Comparison of ENCODE assay signal across 7 cellular contexts in genomic region chr1:119647734-119648619, GRCh38. TPM values are rescaled to one million over a fixed set of nuclear protein-coding genes. Genes with fewer than 3 reads are reported as not detected.
A peak's percentile ranks its signal among the peaks of the same experiment; 100 is the strongest.
DNase-seq lines count a peak whose midpoint lies in the region; TF ChIP-seq lines count a peak whose summit lies in the region.

ZNF697 (minus strand) TSS chr1:119648266; CDS start chr1:119626100, 22,166 bp downstream.

- DNase-seq in HAP-1 (ENCODE audit: low spot score in 2 of 2) (peak; percentile 93 to 98), MG63 (peak; percentile 99), SIG-M5 treated with dmso at 0.1 percent for 504 hours (lab: John Stamatoyannopoulos, UW; ENCODE audit: unreplicated experiment) (peak; percentile 83), brain pericyte (ENCODE audit: low read depth, low spot score) (peak; percentile 80), retinal pigment epithelial cell (ENCODE audit: low read depth) (peak; percentile 88)

- TF ChIP-seq CTCF in GM12873 (IDR thresholded peaks at IDR 0.05; ENCODE audit: insufficient read depth, low read depth, low read length, missing control alignments) (peak; percentile 27), retinal pigment epithelial cell (conservative IDR thresholded peaks at IDR 0.05; ENCODE audit: low read depth, low read length) (peak; percentile 37)

- H3K4me1 ChIP-seq in HAP-1: peaks cover 32% of the 10 kb centered on the region

- H3K9me3 ChIP-seq in HAP-1 (no peaks in the 10 kb centered on the region), MG63 (no peaks in the 10 kb centered on the region)

- H3K27me3 ChIP-seq in HAP-1 (ENCODE audit: low read depth) (no peaks in the 10 kb centered on the region), MG63 (peaks cover 13% of the 10 kb centered on the region)

- in situ Hi-C loops in HAP-1 (cut with MboI; ENCODE audit: low sequenced_read_pairs): no loop called here

- peak within 1 kb of the TSS; percentile 84 for H3K4me3 ChIP-seq in HAP-1
- H3K4me3 ChIP-seq in MG63: peak within 1 kb of the TSS; percentile 87
- H3K4me3 ChIP-seq in iPS-11a (ENCODE audit: low read depth, low read length): peak within 1 kb of the TSS; percentile 92
- peak within 1 kb of the TSS; percentile 87 for H3K4me3 ChIP-seq in retinal pigment epithelial cell (ENCODE audit: low read length)

- H3K36me3 ChIP-seq in HAP-1 (replicated peaks): no peaks in the 10 kb centered on the region
- no peaks in the 10 kb centered on the region for H3K36me3 ChIP-seq in MG63

RNA-seq across cellular contexts. Expression of gene ZNF697, which starts in this region (rescaled TPM):
- total RNA-seq in MG63 (2014; rRNA removed; shearing (Covaris generic); ENCODE audit: low replicate concordance): 0.22 and 0.23 TPM in 2 replicates

Comparison
In these comparisons a context has a peak if more than half of its experiments do, and no peak if none do; other contexts are left out.
1. Peak in every context shown above with its lines: DNase-seq and H3K4me3 ChIP-seq.
2. Peak in DNase-seq and H3K4me3 ChIP-seq in MG63; RNA of the gene not detected or under 1 TPM.